9 cellular contexts compared by ENCODE assay signal in genomic region chr4:53601251-53601764, GRCh38. TPM values are rescaled to one million over a fixed set of nuclear protein-coding genes. Genes with fewer than 3 reads are reported as not detected.
DNase-seq lines count a peak whose midpoint lies in the region; TF ChIP-seq lines count a peak whose summit lies in the region.
"Had no signal": no experiment of that assay in that cellular context is flagged by ENCODE, and none has a peak within 500 bp of the region (broad histone marks: within the 10 kb centered on the region; RNA-seq: fewer than 3 reads in every experiment).

No MANE protein-coding gene starts in this region.

- POLR2A ChIA-PET in HEK293 (lab: Yijun Ruan, JAX): no interaction called here
- POLR2A ChIA-PET in activated CD4-positive, alpha-beta memory T cell treated with anti-CD3 and anti-CD28 coated beads, Interleukin-2, amount 10 ng/mL, durations not matched to agents 7 days and 5 days (lab: Charles Lee): no interaction called here

- TF ChIP-seq CTCF in GM12872 (IDR thresholded peaks at IDR 0.05; ENCODE audit: insufficient read depth, low read depth, low read length) (peak; percentile 80), HEK293 (tag by site-specific recombination; IDR thresholded peaks at IDR 0.05) (peak; percentile 65), astrocyte of the spinal cord (IDR thresholded peaks at IDR 0.05; ENCODE audit: low read depth, low read length) (peak; percentile 24), suprapubic skin (IDR thresholded peaks at IDR 0.05) (no peak)

- H3K36me3 ChIP-seq in HEK293 (ENCODE audit: control insufficient read depth in 2 of 2, insufficient read depth in 1 of 2, low read length in 2 of 2): no peaks in the 10 kb centered on the region
- no peaks in the 10 kb centered on the region for H3K36me3 ChIP-seq in suprapubic skin
- H3K36me3 ChIP-seq: upper lobe of left lung had no signal

- H3K4me3 ChIP-seq in HEK293 (ENCODE audit: low read depth, low read length) (no peak overlapping the region), astrocyte of the spinal cord (ENCODE audit: low read depth, low read length) (no peak overlapping the region), suprapubic skin (no peak overlapping the region)
- H3K4me3 ChIP-seq: upper lobe of left lung had no signal

- in situ Hi-C loops in astrocyte of the spinal cord (cut with HindIII; ENCODE audit: low sequenced_read_pairs): no loop called here

- TF ChIP-seq EP300 in suprapubic skin (IDR thresholded peaks at IDR 0.05): no peak

- CTCF ChIA-PET in HEK293 (lab: Yijun Ruan, JAX): interaction anchor here (0.5 to 1.3 kb wide), 5 partner anchors 15 to 235 kb away, joined by 3 to 4 read pairs (median 3); no protein-coding TSS in a partner anchor
- CTCF ChIA-PET in activated CD4-positive, alpha-beta memory T cell treated with anti-CD3 and anti-CD28 coated beads, Interleukin-2, amount 10 ng/mL, durations not matched to agents 7 days and 5 days (lab: Charles Lee): no interaction called here

- no peaks in the 10 kb centered on the region for H3K9me3 ChIP-seq in HEK293 (ENCODE audit: control insufficient read depth, insufficient read depth, low read depth, low read length)
- no peaks in the 10 kb centered on the region for H3K9me3 ChIP-seq in suprapubic skin
- H3K9me3 ChIP-seq: upper lobe of left lung had no signal

- H3K27ac ChIP-seq in HEK293 (ENCODE audit: extremely low read depth, low read depth, low read length): no peak overlapping the region
- no peak overlapping the region for H3K27ac ChIP-seq in suprapubic skin
- H3K27ac ChIP-seq: upper lobe of left lung had no signal

- TF ChIP-seq POLR2A in suprapubic skin (IDR thresholded peaks at IDR 0.05): no peak

- WGBS in suprapubic skin: 65% methylated on average over 7 of the region's 9 CpGs

- H3K4me1 ChIP-seq in HEK293 (ENCODE audit: control insufficient read depth, insufficient read depth, low read length) (no peaks in the 10 kb centered on the region), suprapubic skin (peaks cover 9% of the 10 kb centered on the region)

- H3K9me3 Mint-ChIP-seq in activated CD4-positive, alpha-beta memory T cell treated with anti-CD3 and anti-CD28 coated beads, Interleukin-2, amount 10 ng/mL, durations not matched to agents 7 days and 5 days: no peaks in the 10 kb centered on the region

- H3K4me3 Mint-ChIP-seq in activated CD4-positive, alpha-beta memory T cell treated with anti-CD3 and anti-CD28 coated beads, Interleukin-2, amount 10 ng/mL, durations not matched to agents 7 days and 5 days: no peak overlapping the region

- H3K27me3 ChIP-seq in suprapubic skin: no peaks in the 10 kb centered on the region
- H3K27me3 ChIP-seq: upper lobe of left lung had no signal

- no peaks in the 10 kb centered on the region for H3K36me3 Mint-ChIP-seq in activated CD4-positive, alpha-beta memory T cell treated with anti-CD3 and anti-CD28 coated beads, Interleukin-2, amount 10 ng/mL, durations not matched to agents 7 days and 5 days (ENCODE audit: low read depth)

- no peak overlapping the region for H3K27ac Mint-ChIP-seq in activated CD4-positive, alpha-beta memory T cell treated with anti-CD3 and anti-CD28 coated beads, Interleukin-2, amount 10 ng/mL, durations not matched to agents 7 days and 5 days

- peaks cover 3% of the 10 kb centered on the region for H3K27me3 Mint-ChIP-seq in activated CD4-positive, alpha-beta memory T cell treated with anti-CD3 and anti-CD28 coated beads, Interleukin-2, amount 10 ng/mL, durations not matched to agents 7 days and 5 days

- DNase-seq in NCI-H1436 treated with DMSO at 0.1 percent for 48 hours (lab: John Stamatoyannopoulos, UW) (peak; percentile 51), astrocyte of the spinal cord (ENCODE audit: low read depth, low spot score) (no peak), myocyte (ENCODE audit: low read depth) (peak; percentile 99), suprapubic skin (ENCODE audit: low spot score in 2 of 2) (no peak)
- no peak for DNase-seq in activated CD4-positive, alpha-beta memory T cell treated with anti-CD3 and anti-CD28 coated beads, Interleukin-2, amount 10 ng/mL, durations not matched to agents 7 days and 5 days
- no peak for DNase-seq in activated CD8-positive, alpha-beta memory T cell treated with anti-CD3 and anti-CD28 coated beads, Interleukin-2, amount 50 U/mL, for 4 hours

- no peaks in the 10 kb centered on the region for H3K4me1 Mint-ChIP-seq in activated CD4-positive, alpha-beta memory T cell treated with anti-CD3 and anti-CD28 coated beads, Interleukin-2, amount 10 ng/mL, durations not matched to agents 7 days and 5 days

TF ChIP-seq in HEK293, 187 proteins besides CTCF, POLR2A, EP300 and RAD21:
- 0 out of 2 replicates have a peak, but pooled peaks have one; percentile 17 for TF ChIP-seq ZXDB (tag by site-specific recombination; IDR thresholded peaks at IDR 0.05)
- peak; percentile 79 for TF ChIP-seq ZNF341 (tag by site-specific recombination; IDR thresholded peaks at IDR 0.05; ENCODE audit: low read depth)
- TF ChIP-seq ZNF2 (tag by site-specific recombination; IDR thresholded peaks at IDR 0.05): 0 out of 2 replicates have a peak, but pooled peaks have one; percentile 45
- TF ChIP-seq ZNF654 (tag by site-specific recombination; IDR thresholded peaks at IDR 0.05; ENCODE audit: low read depth): peak; percentile 20; the same call in 1 of the 2 replicates
- TF ChIP-seq ZNF768 (tag by site-specific recombination; IDR thresholded peaks at IDR 0.05): no peak
- TF ChIP-seq TRIM28 (IDR thresholded peaks at IDR 0.05; ENCODE audit: borderline replicate concordance, low read length): peak; percentile 61; the same call in 1 of the 2 replicates
TF ChIP-seq in HEK293: peak in this region for 5.

RNA-seq across cellular contexts. Expression of gene LNX1, which starts 10.0 kb away (rescaled TPM):
- 20.4 and 35.3 TPM in 2 replicates for total RNA-seq in myocyte
- polyA plus RNA-seq in myocyte (2012): 10.8 TPM
- total RNA-seq in suprapubic skin: 10 to 100 TPM; 21.7 to 47.2 (median 36.2) TPM
- not detected for total RNA-seq in activated CD4-positive, alpha-beta memory T cell treated with anti-CD3 and anti-CD28 coated beads, Interleukin-2, amount 10 ng/mL, durations not matched to agents 7 days and 5 days

Comparison
In these comparisons a context has a peak if more than half of its experiments do, and no peak if none do; other contexts are left out.
1. CTCF ChIP-seq: peak in GM12872 (single experiment), HEK293 (single experiment) and astrocyte of the spinal cord (single experiment); none in suprapubic skin (0 of 2).
2. DNase-seq: peak in NCI-H1436 treated with DMSO at 0.1 percent for 48 hours (single experiment) and myocyte (single experiment); none in astrocyte of the spinal cord (single experiment), suprapubic skin (0 of 2), activated CD4-positive, alpha-beta memory T cell treated with anti-CD3 and anti-CD28 coated beads, Interleukin-2, amount 10 ng/mL, durations not matched to agents 7 days and 5 days (single experiment) and activated CD8-positive, alpha-beta memory T cell treated with anti-CD3 and anti-CD28 coated beads, Interleukin-2, amount 50 U/mL, for 4 hours (single experiment).
3. RNA of gene LNX1, which starts 10.0 kb away (total RNA-seq): 21.7 to 47.2 TPM in suprapubic skin and 20.4 to 35.3 TPM in myocyte; not detected in activated CD4-positive, alpha-beta memory T cell treated with anti-CD3 and anti-CD28 coated beads, Interleukin-2, amount 10 ng/mL, durations not matched to agents 7 days and 5 days; every median in the first group is over 10 times any median in the second.